In genomic region chr4:80989921-80990544, GRCh38 we compare ENCODE assay signal across 8 cellular contexts. TPM values are rescaled to one million over a fixed set of nuclear protein-coding genes. Genes with fewer than 3 reads are reported as not detected.
A peak's percentile ranks its signal among the peaks of the same experiment; 100 is the strongest.
DNase-seq lines count a peak whose midpoint lies in the region; ATAC-seq, FAIRE-seq and TF ChIP-seq lines count a peak whose summit lies in the region.

No MANE protein-coding gene starts in this region.

- H2AFZ ChIP-seq in KMS-11 (ENCODE audit: low read depth), result no peak overlapping the region

- no peaks in the 10 kb centered on the region for H3K4me1 Mint-ChIP-seq in activated CD4-positive, alpha-beta T cell treated with anti-CD3 and anti-CD28 coated beads, Interleukin-2, amount 10 ng/mL, durations not matched to agents 24 days and 14 days
- no peaks in the 10 kb centered on the region for H3K4me1 Mint-ChIP-seq in endodermal cell
- peaks cover 19 to 36% (median 24%) of the 10 kb centered on the region in 3 donors for H3K4me1 Mint-ChIP-seq in naive B cell

- no peak for FAIRE-seq in RCC 7860 (lab: Jason Lieb, UNC)

- no peaks in the 10 kb centered on the region for H3K27me3 ChIP-seq in KMS-11 (ENCODE audit: insufficient read depth, low read depth)
- H3K27me3 ChIP-seq in endodermal cell (ENCODE audit: control insufficient read depth, insufficient read depth, low read length, poor library complexity, severe bottlenecking), result no peaks in the 10 kb centered on the region

- no peaks in the 10 kb centered on the region for H3K36me3 Mint-ChIP-seq in activated CD4-positive, alpha-beta T cell treated with anti-CD3 and anti-CD28 coated beads, Interleukin-2, amount 10 ng/mL, durations not matched to agents 24 days and 14 days (ENCODE audit: low read depth)
- H3K36me3 Mint-ChIP-seq in endodermal cell (ENCODE audit: low read depth), result no peaks in the 10 kb centered on the region
- no peaks in the 10 kb centered on the region for H3K36me3 Mint-ChIP-seq in naive B cell

- no peaks in the 10 kb centered on the region for H3K9me3 Mint-ChIP-seq in activated CD4-positive, alpha-beta T cell treated with anti-CD3 and anti-CD28 coated beads, Interleukin-2, amount 10 ng/mL, durations not matched to agents 24 days and 14 days
- H3K9me3 Mint-ChIP-seq in endodermal cell (no peaks in the 10 kb centered on the region), naive B cell (no peaks in the 10 kb centered on the region)

- no peaks in the 10 kb centered on the region for H3K36me3 ChIP-seq in KMS-11 (ENCODE audit: insufficient read depth)
- H3K36me3 ChIP-seq in endodermal cell (ENCODE audit: control insufficient read depth, insufficient read depth, low read length), result no peaks in the 10 kb centered on the region

- no peak overlapping the region for H3K4me2 ChIP-seq in KMS-11

- intact Hi-C loops in activated CD4-positive, alpha-beta T cell treated with anti-CD3 and anti-CD28 coated beads, Interleukin-2, amount 10 ng/mL, durations not matched to agents 24 days and 14 days (cut with micrococcal nuclease), result loop anchor here (1.0 kb wide), 1 partner anchor 628 kb away; no protein-coding TSS in a partner anchor

- H3K79me2 ChIP-seq in KMS-11 (ENCODE audit: insufficient read depth, low read depth), result no peaks in the 10 kb centered on the region

- no peaks in the 10 kb centered on the region for H3K4me1 ChIP-seq in KMS-11 (ENCODE audit: low read depth, poor library complexity, severe bottlenecking)
- no peaks in the 10 kb centered on the region for H3K4me1 ChIP-seq in endodermal cell (ENCODE audit: control insufficient read depth, insufficient read depth, low read length)

- H3K9ac ChIP-seq in KMS-11 (no peak overlapping the region), endodermal cell (ENCODE audit: extremely low read depth, low read length, poor library complexity, severe bottlenecking) (no peak overlapping the region)

- no peaks in the 10 kb centered on the region for H3K9me3 ChIP-seq in endodermal cell (ENCODE audit: control insufficient read depth, low read length)

- H3K4me3 ChIP-seq in KMS-11 (IDR thresholded peaks at IDR 0.05; ENCODE audit: insufficient read depth, low read depth, low read length) (no peak overlapping the region), endodermal cell (ENCODE audit: low read length) (no peak overlapping the region)

- no peaks in the 10 kb centered on the region for H4K20me1 ChIP-seq in KMS-11 (ENCODE audit: insufficient read depth)

- H3K4me3 Mint-ChIP-seq in activated CD4-positive, alpha-beta T cell treated with anti-CD3 and anti-CD28 coated beads, Interleukin-2, amount 10 ng/mL, durations not matched to agents 24 days and 14 days, result no peak overlapping the region
- H3K4me3 Mint-ChIP-seq in endodermal cell, result no peak overlapping the region
- H3K4me3 Mint-ChIP-seq in naive B cell, result peak overlapping the region in 2 of 8 donors; percentile 3 to 31

- WGBS in endodermal cell (ENCODE audit: insufficient coverage in 1 of 2, insufficient read length in 1 of 2), 2 experiments, result 21 to 27% methylated on average over 2 of the region's 2 CpGs

- ATAC-seq in GM21423 (IDR thresholded peaks at IDR 0.05; ENCODE audit: unreplicated experiment) (peak; percentile 51), naive B cell (ENCODE audit: low read depth in 2 of 2) (peak; percentile 45 to 50)

- no peak overlapping the region for H3K27ac Mint-ChIP-seq in activated CD4-positive, alpha-beta T cell treated with anti-CD3 and anti-CD28 coated beads, Interleukin-2, amount 10 ng/mL, durations not matched to agents 24 days and 14 days
- H3K27ac Mint-ChIP-seq in endodermal cell, result no peak overlapping the region
- H3K27ac Mint-ChIP-seq in naive B cell, result peak overlapping the region in 3 of 6 donors; percentile 39 to 53 (median 48)

- peaks cover 4% of the 10 kb centered on the region for H3K27me3 Mint-ChIP-seq in activated CD4-positive, alpha-beta T cell treated with anti-CD3 and anti-CD28 coated beads, Interleukin-2, amount 10 ng/mL, durations not matched to agents 24 days and 14 days
- H3K27me3 Mint-ChIP-seq in endodermal cell (ENCODE audit: insufficient read depth) (no peaks in the 10 kb centered on the region), naive B cell (no peaks in the 10 kb centered on the region)

- no peak overlapping the region for H3K27ac ChIP-seq in KMS-11
- no peak overlapping the region for H3K27ac ChIP-seq in endodermal cell (ENCODE audit: low read depth, low read length)

- TF ChIP-seq CTCF in KMS-11 (conservative IDR thresholded peaks at IDR 0.05; ENCODE audit: low read depth, low read length), result peak; percentile 91
- TF ChIP-seq CTCF in endodermal cell (conservative IDR thresholded peaks at IDR 0.05), result peak; percentile 83

- peak; percentile 72 for DNase-seq in activated CD4-positive, alpha-beta T cell treated with anti-CD3 and anti-CD28 coated beads, Interleukin-2, amount 10 ng/mL, durations not matched to agents 24 days and 14 days
- DNase-seq in activated CD4-positive, alpha-beta T cell treated with anti-CD3 and anti-CD28 coated beads for 1 hour, result no peak
- DNase-seq in RCC 7860 (ENCODE audit: low spot score), result peak; percentile 29
- DNase-seq in endodermal cell, result peak; percentile 53
- peak; percentile 41 for DNase-seq in naive B cell
- DNase-seq in cortex of kidney (lab: John Stamatoyannopoulos, UW), result no peak

RNA-seq across cellular contexts. Expression of gene BMP3, which starts 40.5 kb away (rescaled TPM):
- not detected in 2 replicates for total RNA-seq in activated CD4-positive, alpha-beta T cell treated with anti-CD3 and anti-CD28 coated beads, Interleukin-2, amount 10 ng/mL, durations not matched to agents 24 days and 14 days
- total RNA-seq in endodermal cell, result under 1 TPM; 0.11 to 0.13 TPM
- 0.07 TPM for polyA plus RNA-seq in endodermal cell (2013, experiment 1 of 2)
- polyA plus RNA-seq in endodermal cell (2013, experiment 2 of 2), result 0.08 TPM
- 1 to 10 TPM in 5 of 6 donors, under 1 TPM in 1; 0.86 to 3.0 (median 1.7) TPM for polyA plus RNA-seq in naive B cell (ENCODE audit: low read depth in 6 of 6)

Comparison
In these comparisons a context has a peak if more than half of its experiments do, and no peak if none do; other contexts are left out.
1. DNase-seq: peak in activated CD4-positive, alpha-beta T cell treated with anti-CD3 and anti-CD28 coated beads, Interleukin-2, amount 10 ng/mL, durations not matched to agents 24 days and 14 days (single experiment), RCC 7860 (single experiment), endodermal cell (single experiment) and naive B cell (single experiment); none in activated CD4-positive, alpha-beta T cell treated with anti-CD3 and anti-CD28 coated beads for 1 hour (single experiment) and cortex of kidney (single experiment).